ENCODE assay signal across 8 cellular contexts in the genomic region with DNA sequence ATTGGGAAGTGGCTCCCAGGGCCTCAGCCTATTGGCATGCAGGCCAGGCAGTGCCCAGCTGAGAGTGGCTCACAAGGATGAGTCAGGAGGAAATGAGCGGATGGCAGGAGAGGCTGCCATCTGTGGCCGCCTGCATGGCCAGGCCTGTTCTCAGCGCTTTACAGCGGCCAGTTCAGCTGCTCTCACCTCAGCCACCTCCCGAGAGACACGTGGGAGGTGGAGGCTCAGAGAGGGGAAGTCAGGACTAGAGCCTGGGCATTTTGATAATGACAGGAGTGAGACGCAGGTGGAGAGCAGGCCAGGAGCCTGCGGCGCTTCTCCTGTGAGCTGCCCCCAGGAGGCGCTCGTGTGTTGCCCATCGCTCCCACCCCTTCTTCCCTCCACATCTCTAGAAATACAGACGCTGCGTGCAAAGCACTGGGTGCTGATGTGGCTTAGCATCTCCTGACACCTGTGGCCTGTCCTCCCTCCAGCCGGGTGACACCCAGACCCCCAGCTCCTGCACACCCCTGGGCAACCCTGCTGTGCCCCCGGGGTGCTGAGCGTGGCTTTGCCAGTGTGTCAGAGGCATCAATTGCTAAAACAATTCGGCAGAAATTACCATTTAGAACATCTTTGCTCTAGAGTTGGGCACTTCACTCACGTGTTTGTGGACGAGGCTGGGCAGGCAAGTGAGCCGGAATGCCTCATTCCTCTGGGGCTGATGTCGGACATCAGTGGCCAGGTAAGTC. TPM values are rescaled to one million over a fixed set of nuclear protein-coding genes. Genes with fewer than 3 reads are reported as not detected.
DNase-seq lines count a peak whose midpoint lies in the region; ATAC-seq lines count a peak whose summit lies in the region.

No MANE protein-coding gene starts in this region.

- DNase-seq in ELF-1 (ENCODE audit: low read depth, low spot score) = peak; percentile 93
- peak; percentile 97 for DNase-seq in KBM-7
- peak; percentile 61 for DNase-seq in SKM-1 (lab: John Stamatoyannopoulos, UW; ENCODE audit: unreplicated experiment)
- DNase-seq in activated naive CD4-positive, alpha-beta T cell treated with anti-CD3 and anti-CD28 coated beads, Interleukin-2, amount 10 ng/mL, durations not matched to agents 7 days and 5 days = peak; percentile 84
- DNase-seq in left cardiac atrium = peak; percentile 42
- DNase-seq in stimulated activated CD4-positive, alpha-beta T cell treated with anti-CD3 and anti-CD28 coated beads, Interleukin-12 subunit alpha, Interleukin-12 subunit beta, amount 100 ng/mL, for 24 hours (ENCODE audit: low read depth in 2 of 2) = peak; percentile 41 to 57
- DNase-seq in NCI-H774 (lab: John Stamatoyannopoulos, UW) = no peak

- CTCF ChIA-PET in activated naive CD4-positive, alpha-beta T cell treated with anti-CD3 and anti-CD28 coated beads, Interleukin-2, amount 10 ng/mL, durations not matched to agents 7 days and 5 days (lab: Charles Lee) = interaction anchor here (0.7 to 3.6 kb wide), 8 partner anchors 15 to 324 kb away, joined by 3 to 14 read pairs (median 4); no protein-coding TSS in a partner anchor

- no peak overlapping the region for H3K27ac Mint-ChIP-seq in activated naive CD4-positive, alpha-beta T cell treated with anti-CD3 and anti-CD28 coated beads, Interleukin-2, amount 10 ng/mL, durations not matched to agents 7 days and 5 days

- H3K9me3 Mint-ChIP-seq in activated naive CD4-positive, alpha-beta T cell treated with anti-CD3 and anti-CD28 coated beads, Interleukin-2, amount 10 ng/mL, durations not matched to agents 7 days and 5 days = no peaks in the 10 kb centered on the region

- no peaks in the 10 kb centered on the region for H3K36me3 Mint-ChIP-seq in activated naive CD4-positive, alpha-beta T cell treated with anti-CD3 and anti-CD28 coated beads, Interleukin-2, amount 10 ng/mL, durations not matched to agents 7 days and 5 days

- H3K4me1 Mint-ChIP-seq in activated naive CD4-positive, alpha-beta T cell treated with anti-CD3 and anti-CD28 coated beads, Interleukin-2, amount 10 ng/mL, durations not matched to agents 7 days and 5 days = no peaks in the 10 kb centered on the region

- peaks cover 34% of the 10 kb centered on the region for H3K27me3 Mint-ChIP-seq in activated naive CD4-positive, alpha-beta T cell treated with anti-CD3 and anti-CD28 coated beads, Interleukin-2, amount 10 ng/mL, durations not matched to agents 7 days and 5 days

- intact Hi-C loops in left cardiac atrium (cut with DNase I) = loop anchor here (2.0 to 5.0 kb wide), 3 partner anchors 62 to 222 kb away; no protein-coding TSS in a partner anchor

- in situ Hi-C loops in KBM-7 (cut with MboI; ENCODE audit: low pct_unique_long_range_greater_than_20kb, low sequenced_read_pairs) = no loop called here

- no peak overlapping the region for H3K4me3 Mint-ChIP-seq in activated naive CD4-positive, alpha-beta T cell treated with anti-CD3 and anti-CD28 coated beads, Interleukin-2, amount 10 ng/mL, durations not matched to agents 7 days and 5 days

- ATAC-seq in left cardiac atrium (peak; percentile 60 to 68), HG03565 (IDR thresholded peaks at IDR 0.05; ENCODE audit: unreplicated experiment) (no peak)

RNA-seq across cellular contexts. Expression of a gene that starts 21.4 kb away (rescaled TPM):
- total RNA-seq in left cardiac atrium = 1 to 10 TPM in 1 of 2 donors, under 1 TPM in 1; 0.89 to 1.1 TPM

RNA-seq across cellular contexts. Expression of a gene that starts 36.6 kb away (rescaled TPM):
- total RNA-seq in left cardiac atrium = 10 to 100 TPM; 19.6 to 26.1 TPM

RNA-seq across cellular contexts. Expression of a gene that starts 51.7 kb away (rescaled TPM):
- 10 to 100 TPM; 11.7 to 15.0 TPM for total RNA-seq in left cardiac atrium

RNA-seq across cellular contexts. Expression of a gene that starts 59.4 kb away (rescaled TPM):
- total RNA-seq in left cardiac atrium = 1 to 10 TPM in 1 of 2 donors, under 1 TPM in 1; 0.71 to 1.2 TPM
